ENCODE assay signal across 8 cellular contexts in the genomic region with DNA sequence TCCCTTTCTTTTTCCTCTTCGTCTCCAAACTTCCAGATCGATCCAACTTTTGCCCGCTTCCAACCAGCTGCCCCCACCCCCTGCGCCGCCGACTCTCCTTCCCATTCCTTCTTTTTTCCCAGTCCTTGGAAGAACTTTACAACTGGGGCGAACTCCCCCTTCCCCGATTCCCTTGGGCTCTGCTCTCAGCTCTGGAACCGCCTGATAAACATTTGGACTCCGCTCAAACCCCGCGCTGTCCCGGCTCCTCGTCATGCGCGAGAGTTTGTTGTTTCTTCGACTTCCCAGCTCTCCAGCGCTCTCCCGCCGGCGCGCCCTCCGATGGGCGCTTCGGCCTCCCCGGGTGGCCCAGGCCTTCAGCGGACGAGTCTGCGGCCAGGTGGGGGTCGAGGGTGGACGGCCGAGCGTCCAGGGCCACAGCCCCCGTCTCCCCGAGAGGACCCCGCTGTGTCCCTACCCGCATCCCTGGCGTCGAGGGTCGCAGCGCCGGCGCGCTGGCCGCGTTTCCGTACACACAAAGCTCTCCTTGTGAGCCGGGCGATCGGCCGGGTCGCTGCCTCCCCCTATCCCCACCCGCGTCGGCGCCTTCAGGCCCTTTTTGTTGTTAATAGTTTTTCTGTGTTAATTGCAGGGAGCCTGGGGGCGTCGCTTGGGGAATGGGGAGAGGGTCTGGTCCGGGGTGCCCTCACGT. TPM values are rescaled to one million over a fixed set of nuclear protein-coding genes. Genes with fewer than 3 reads are reported as not detected.
DNase-seq lines count a peak whose midpoint lies in the region; ATAC-seq and TF ChIP-seq lines count a peak whose summit lies in the region.

No MANE protein-coding gene starts in this region.

- H3K9me3 ChIP-seq in SJSA1 (replicated peaks) (no peaks in the 10 kb centered on the region), muscle layer of duodenum (ENCODE audit: control insufficient read depth in 1 of 2, low read length in 2 of 2) (no peaks in the 10 kb centered on the region)

- H3K4me3 ChIP-seq in SJSA1 (peak overlapping the region; percentile 69), epithelial cell of esophagus (ENCODE audit: low read length) (peak overlapping the region; percentile 93), muscle layer of duodenum (ENCODE audit: low read depth in 1 of 2, low read length in 2 of 2) (peak overlapping the region; percentile 90 to 92)

- H3K27me3 ChIP-seq in SJSA1 (replicated peaks), result no peaks in the 10 kb centered on the region
- no peaks in the 10 kb centered on the region for H3K27me3 ChIP-seq in muscle layer of duodenum (ENCODE audit: low read depth, low read length)

- H3K4me1 ChIP-seq in SJSA1 (replicated peaks) (peaks cover 23% of the 10 kb centered on the region), muscle layer of duodenum (ENCODE audit: control insufficient read depth in 1 of 2, insufficient read depth in 2 of 2, low read length in 2 of 2) (peaks cover 15 to 35% of the 10 kb centered on the region in 2 donors)

- no peak for TF ChIP-seq CTCF in epithelial cell of esophagus (IDR thresholded peaks at IDR 0.05; ENCODE audit: insufficient read depth, low read depth, low read length, missing control alignments)

- DNase-seq in DMS53 (lab: John Stamatoyannopoulos, UW), result peak; percentile 52
- DNase-seq in DMS53 treated with DMSO at 0.1 percent for 48 hours (lab: John Stamatoyannopoulos, UW; ENCODE audit: unreplicated experiment), result no peak
- peak; percentile 69 to 70 for DNase-seq in SJSA1 (ENCODE audit: low read depth in 1 of 2, low spot score in 2 of 2)
- DNase-seq in epithelial cell of esophagus (ENCODE audit: low read depth), result peak; percentile 50
- no peak for DNase-seq in stimulated activated CD4-positive, alpha-beta T cell treated with anti-CD3 and anti-CD28 coated beads, Interleukin-4, amount 100 ng/mL, for 4 hours

- H3K36me3 ChIP-seq in SJSA1 (peaks cover 64% of the 10 kb centered on the region), muscle layer of duodenum (ENCODE audit: control insufficient read depth in 1 of 2, insufficient read depth in 2 of 2, low read length in 2 of 2) (peaks cover 17 to 43% of the 10 kb centered on the region in 2 donors)

- H3K27ac ChIP-seq in SJSA1 (peak overlapping the region; percentile 62), muscle layer of duodenum (ENCODE audit: low read length) (peak overlapping the region; percentile 96)

- no peak for ATAC-seq in HG03175 (IDR thresholded peaks at IDR 0.05; ENCODE audit: unreplicated experiment)
- no peak for ATAC-seq in HG03520 (IDR thresholded peaks at IDR 0.05; ENCODE audit: unreplicated experiment)

RNA-seq across cellular contexts. Expression of gene MMP14, which starts 0.8 kb away (rescaled TPM):
- total RNA-seq in SJSA1 (2014; rRNA removed; shearing (Covaris generic)), result 101 and 117 TPM in 2 replicates

RNA-seq across cellular contexts. Expression of gene MRPL52, which starts 7.5 kb away (rescaled TPM):
- 58.2 and 108 TPM in 2 replicates for total RNA-seq in SJSA1 (2014; rRNA removed; shearing (Covaris generic))

RNA-seq across cellular contexts. Expression of gene SLC7A7, which starts 22.0 kb away (rescaled TPM):
- total RNA-seq in SJSA1 (2014; rRNA removed; shearing (Covaris generic)), result 0.09 and 0.13 TPM in 2 replicates

RNA-seq across cellular contexts. Expression of gene LRP10, which starts 34.3 kb away (rescaled TPM):
- total RNA-seq in SJSA1 (2014; rRNA removed; shearing (Covaris generic)), result 37.4 and 41.4 TPM in 2 replicates

RNA-seq across cellular contexts. Expression of gene REM2, which starts 45.8 kb away (rescaled TPM):
- total RNA-seq in SJSA1 (2014; rRNA removed; shearing (Covaris generic)), result 0.05 TPM in 1 of 2 replicates, not detected in the other

Comparison
In these comparisons a context has a peak if more than half of its experiments do, and no peak if none do; other contexts are left out.
1. DNase-seq: peak in DMS53 (single experiment), SJSA1 (2 of 2) and epithelial cell of esophagus (single experiment); none in DMS53 treated with DMSO at 0.1 percent for 48 hours (single experiment) and stimulated activated CD4-positive, alpha-beta T cell treated with anti-CD3 and anti-CD28 coated beads, Interleukin-4, amount 100 ng/mL, for 4 hours (0 of 2).
2. Peak in every context shown above with its lines, with median percentiles within 50 percentile points of each other: H3K4me3 ChIP-seq.